Comparison of ENCODE assay signal across 1 cellular context in genomic region chr3:49786357-49787181, GRCh38.
TF ChIP-seq lines count a peak whose summit lies in the region.

Gene IP6K1 (minus strand): TSS chr3:49786542. CDS start chr3:49748040, 38,502 bp downstream.

TF ChIP-seq in GM12878, 131 proteins besides CTCF, POLR2A, EP300 and RAD21 (continued from another document and continues in another):
- no peak for TF ChIP-seq PRDM15 (CRISPR knock-in tag; IDR thresholded peaks at IDR 0.05)
- no peak for TF ChIP-seq REST (IDR thresholded peaks at IDR 0.05; ENCODE audit: low read depth, low read length)
- peak; percentile 44; the same call in 1 of the 2 replicates for TF ChIP-seq BACH1 (IDR thresholded peaks at IDR 0.05; ENCODE audit: borderline replicate concordance)
- no peak for TF ChIP-seq ZNF24 (IDR thresholded peaks at IDR 0.05)
- TF ChIP-seq ZNF207 (IDR thresholded peaks at IDR 0.05; ENCODE audit: borderline replicate concordance) = peak; percentile 86
- TF ChIP-seq PAX5 (IDR thresholded peaks at IDR 0.05; ENCODE audit: borderline replicate concordance, low read depth, low read length) = peak; percentile 92
- TF ChIP-seq BHLHE40 (IDR thresholded peaks at IDR 0.05; ENCODE audit: borderline replicate concordance in 1 of 2, low read depth in 2 of 2, low read length in 1 of 2) = peak; percentile 98 to 99
- TF ChIP-seq, protein P1, sequence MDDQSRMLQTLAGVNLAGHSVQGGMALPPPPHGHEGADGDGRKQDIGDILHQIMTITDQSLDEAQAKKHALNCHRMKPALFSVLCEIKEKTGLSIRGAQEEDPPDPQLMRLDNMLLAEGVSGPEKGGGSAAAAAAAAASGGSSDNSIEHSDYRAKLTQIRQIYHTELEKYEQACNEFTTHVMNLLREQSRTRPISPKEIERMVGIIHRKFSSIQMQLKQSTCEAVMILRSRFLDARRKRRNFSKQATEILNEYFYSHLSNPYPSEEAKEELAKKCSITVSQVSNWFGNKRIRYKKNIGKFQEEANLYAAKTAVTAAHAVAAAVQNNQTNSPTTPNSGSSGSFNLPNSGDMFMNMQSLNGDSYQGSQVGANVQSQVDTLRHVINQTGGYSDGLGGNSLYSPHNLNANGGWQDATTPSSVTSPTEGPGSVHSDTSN (IDR thresholded peaks at IDR 0.05; ENCODE audit: insufficient replicate concordance, low read depth, low read length) = peak; percentile 100
- no peak for TF ChIP-seq HSF1 (IDR thresholded peaks at IDR 0.05; ENCODE audit: low read depth, low read length)
- TF ChIP-seq ZBTB33 (IDR thresholded peaks at IDR 0.05) = no peak; the same call in 1 of the 2 replicates
- TF ChIP-seq BCLAF1 (IDR thresholded peaks at IDR 0.05) = no peak
- TF ChIP-seq ETV6 (conservative IDR thresholded peaks at IDR 0.05 in 1 of 2, IDR thresholded peaks at IDR 0.05 in 1 of 2; ENCODE audit: borderline replicate concordance in 1 of 2, low read depth in 1 of 2) = no peak
- peak; percentile 78 for TF ChIP-seq NRF1 (conservative IDR thresholded peaks at IDR 0.05; ENCODE audit: low read depth, low read length)
- no peak for TF ChIP-seq SKIL (IDR thresholded peaks at IDR 0.05; ENCODE audit: low read depth, poor library complexity, severe bottlenecking)
- TF ChIP-seq POLR2AphosphoS5 (IDR thresholded peaks at IDR 0.05; ENCODE audit: low read length) = peak; percentile 90
- no peak for TF ChIP-seq POU2F2 (IDR thresholded peaks at IDR 0.05; ENCODE audit: borderline replicate concordance, low read depth, low read length)
- TF ChIP-seq HDAC2 (IDR thresholded peaks at IDR 0.05) = no peak
- peak; percentile 83; the same call in 1 of the 2 replicates for TF ChIP-seq RFX5 (IDR thresholded peaks at IDR 0.05; ENCODE audit: low read depth, low read length)
- TF ChIP-seq, protein P2, sequence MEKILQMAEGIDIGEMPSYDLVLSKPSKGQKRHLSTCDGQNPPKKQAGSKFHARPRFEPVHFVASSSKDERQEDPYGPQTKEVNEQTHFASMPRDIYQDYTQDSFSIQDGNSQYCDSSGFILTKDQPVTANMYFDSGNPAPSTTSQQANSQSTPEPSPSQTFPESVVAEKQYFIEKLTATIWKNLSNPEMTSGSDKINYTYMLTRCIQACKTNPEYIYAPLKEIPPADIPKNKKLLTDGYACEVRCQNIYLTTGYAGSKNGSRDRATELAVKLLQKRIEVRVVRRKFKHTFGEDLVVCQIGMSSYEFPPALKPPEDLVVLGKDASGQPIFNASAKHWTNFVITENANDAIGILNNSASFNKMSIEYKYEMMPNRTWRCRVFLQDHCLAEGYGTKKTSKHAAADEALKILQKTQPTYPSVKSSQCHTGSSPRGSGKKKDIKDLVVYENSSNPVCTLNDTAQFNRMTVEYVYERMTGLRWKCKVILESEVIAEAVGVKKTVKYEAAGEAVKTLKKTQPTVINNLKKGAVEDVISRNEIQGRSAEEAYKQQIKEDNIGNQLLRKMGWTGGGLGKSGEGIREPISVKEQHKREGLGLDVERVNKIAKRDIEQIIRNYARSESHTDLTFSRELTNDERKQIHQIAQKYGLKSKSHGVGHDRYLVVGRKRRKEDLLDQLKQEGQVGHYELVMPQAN (conservative IDR thresholded peaks at IDR 0.05) = peak; percentile 85
- TF ChIP-seq, protein P3, sequence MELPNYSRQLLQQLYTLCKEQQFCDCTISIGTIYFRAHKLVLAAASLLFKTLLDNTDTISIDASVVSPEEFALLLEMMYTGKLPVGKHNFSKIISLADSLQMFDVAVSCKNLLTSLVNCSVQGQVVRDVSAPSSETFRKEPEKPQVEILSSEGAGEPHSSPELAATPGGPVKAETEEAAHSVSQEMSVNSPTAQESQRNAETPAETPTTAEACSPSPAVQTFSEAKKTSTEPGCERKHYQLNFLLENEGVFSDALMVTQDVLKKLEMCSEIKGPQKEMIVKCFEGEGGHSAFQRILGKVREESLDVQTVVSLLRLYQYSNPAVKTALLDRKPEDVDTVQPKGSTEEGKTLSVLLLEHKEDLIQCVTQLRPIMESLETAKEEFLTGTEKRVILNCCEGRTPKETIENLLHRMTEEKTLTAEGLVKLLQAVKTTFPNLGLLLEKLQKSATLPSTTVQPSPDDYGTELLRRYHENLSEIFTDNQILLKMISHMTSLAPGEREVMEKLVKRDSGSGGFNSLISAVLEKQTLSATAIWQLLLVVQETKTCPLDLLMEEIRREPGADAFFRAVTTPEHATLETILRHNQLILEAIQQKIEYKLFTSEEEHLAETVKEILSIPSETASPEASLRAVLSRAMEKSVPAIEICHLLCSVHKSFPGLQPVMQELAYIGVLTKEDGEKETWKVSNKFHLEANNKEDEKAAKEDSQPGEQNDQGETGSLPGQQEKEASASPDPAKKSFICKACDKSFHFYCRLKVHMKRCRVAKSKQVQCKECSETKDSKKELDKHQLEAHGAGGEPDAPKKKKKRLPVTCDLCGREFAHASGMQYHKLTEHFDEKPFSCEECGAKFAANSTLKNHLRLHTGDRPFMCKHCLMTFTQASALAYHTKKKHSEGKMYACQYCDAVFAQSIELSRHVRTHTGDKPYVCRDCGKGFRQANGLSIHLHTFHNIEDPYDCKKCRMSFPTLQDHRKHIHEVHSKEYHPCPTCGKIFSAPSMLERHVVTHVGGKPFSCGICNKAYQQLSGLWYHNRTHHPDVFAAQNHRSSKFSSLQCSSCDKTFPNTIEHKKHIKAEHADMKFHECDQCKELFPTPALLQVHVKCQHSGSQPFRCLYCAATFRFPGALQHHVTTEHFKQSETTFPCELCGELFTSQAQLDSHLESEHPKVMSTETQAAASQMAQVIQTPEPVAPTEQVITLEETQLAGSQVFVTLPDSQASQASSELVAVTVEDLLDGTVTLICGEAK (IDR thresholded peaks at IDR 0.05; ENCODE audit: borderline replicate concordance) = peak; percentile 79; the same call in 1 of the 2 replicates
- no peak for TF ChIP-seq FOXM1 (IDR thresholded peaks at IDR 0.05; ENCODE audit: low read depth, low read length)
- TF ChIP-seq KDM1A (IDR thresholded peaks at IDR 0.05; ENCODE audit: borderline replicate concordance) = no peak
- TF ChIP-seq MLLT1 (IDR thresholded peaks at IDR 0.05) = peak; percentile 80
- TF ChIP-seq RCOR1 (conservative IDR thresholded peaks at IDR 0.05; ENCODE audit: low read depth, low read length) = no peak
